Comparison of ENCODE assay signal across 8 cellular contexts in the genomic region with DNA sequence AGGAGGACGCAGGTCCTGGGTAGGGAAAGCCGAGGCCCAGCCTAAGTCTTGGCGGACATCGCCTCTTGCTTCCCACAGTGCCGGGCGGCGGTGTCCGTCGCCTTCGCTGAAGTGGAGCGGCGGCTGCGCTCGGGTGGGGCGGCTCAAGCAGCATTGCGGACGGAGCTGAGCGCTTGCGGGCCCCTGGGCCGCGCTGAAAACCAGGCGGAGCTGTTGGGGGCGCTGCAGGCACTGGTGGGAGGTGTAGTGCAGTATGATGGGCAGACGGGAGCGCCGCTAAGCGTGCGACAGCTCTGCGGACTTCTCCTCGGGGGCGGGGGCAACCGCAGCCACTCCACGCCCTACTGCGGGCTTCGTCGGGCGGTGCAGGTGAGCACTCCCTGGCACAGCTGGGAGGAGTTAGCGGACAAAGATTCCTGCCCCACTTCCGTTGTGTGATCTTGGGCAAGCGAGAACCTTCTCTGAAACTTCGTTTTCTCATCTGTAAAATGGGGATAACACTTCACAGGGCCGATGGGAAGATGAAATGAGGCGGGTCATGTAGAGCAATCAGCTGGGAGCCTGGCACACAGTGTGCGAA. TPM values are rescaled to one million over a fixed set of nuclear protein-coding genes. Genes with fewer than 3 reads are reported as not detected.
DNase-seq lines count a peak whose midpoint lies in the region; ATAC-seq and TF ChIP-seq lines count a peak whose summit lies in the region.

No MANE protein-coding gene starts in this region.

- peaks cover 0 to 98% (median 71%) of the 10 kb centered on the region in 45 donors for H3K27me3 ChIP-seq in dorsolateral prefrontal cortex

- peak overlapping the region in 26 of 59 donors; percentile 12 to 76 (median 53) for H3K27ac ChIP-seq in dorsolateral prefrontal cortex
- no peak overlapping the region for H3K27ac ChIP-seq in mesodermal cell (ENCODE audit: low read depth, low read length, severe bottlenecking)

- H3K27me3 Mint-ChIP-seq in activated CD4-positive, alpha-beta T cell treated with anti-CD3 and anti-CD28 coated beads, Interleukin-2, amount 10 ng/mL, durations not matched to agents 7 days and 5 days: peaks cover 62% of the 10 kb centered on the region

- POLR2A ChIA-PET in activated CD4-positive, alpha-beta T cell treated with anti-CD3 and anti-CD28 coated beads, Interleukin-2, amount 10 ng/mL, durations not matched to agents 7 days and 5 days (lab: Charles Lee): interaction anchor here (0.6 kb wide), 2 partner anchors 51 to 120 kb away, joined by 3 to 10 read pairs; no protein-coding TSS in a partner anchor

- peak overlapping the region; percentile 79 for H3K4me3 Mint-ChIP-seq in activated CD4-positive, alpha-beta T cell treated with anti-CD3 and anti-CD28 coated beads, Interleukin-2, amount 10 ng/mL, durations not matched to agents 7 days and 5 days

- TF ChIP-seq CTCF in dorsolateral prefrontal cortex (IDR thresholded peaks at IDR 0.05 in 54 of 56, conservative IDR thresholded peaks at IDR 0.05 in 2 of 56; ENCODE audit: low read depth in 1 of 56, partially characterized antibody in 56 of 56): peak in 28 of 56 donors; percentile 4 to 43 (median 24)

- ATAC-seq in GM18508 (IDR thresholded peaks at IDR 0.05; ENCODE audit: insufficient read depth, unreplicated experiment) (peak; percentile 51), HG02973 (IDR thresholded peaks at IDR 0.05; ENCODE audit: unreplicated experiment) (peak; percentile 78)

- H3K4me3 ChIP-seq in dorsolateral prefrontal cortex: peak overlapping the region; percentile 24 to 70 (median 52)
- peak overlapping the region; percentile 65 for H3K4me3 ChIP-seq in mesodermal cell (ENCODE audit: extremely low read depth, insufficient read depth, low read length, poor library complexity, severe bottlenecking)

- H3K27ac Mint-ChIP-seq in activated CD4-positive, alpha-beta T cell treated with anti-CD3 and anti-CD28 coated beads, Interleukin-2, amount 10 ng/mL, durations not matched to agents 7 days and 5 days: no peak overlapping the region

- 4 to 7% methylated on average over 28 to 37 of the region's 44 CpGs for WGBS in mesodermal cell (ENCODE audit: insufficient coverage in 2 of 2), 2 experiments

- no peaks in the 10 kb centered on the region for H3K36me3 Mint-ChIP-seq in activated CD4-positive, alpha-beta T cell treated with anti-CD3 and anti-CD28 coated beads, Interleukin-2, amount 10 ng/mL, durations not matched to agents 7 days and 5 days (ENCODE audit: low read depth)

- intact Hi-C loops in dorsolateral prefrontal cortex (cut with DNase I): no loop called here

- H3K4me1 Mint-ChIP-seq in activated CD4-positive, alpha-beta T cell treated with anti-CD3 and anti-CD28 coated beads, Interleukin-2, amount 10 ng/mL, durations not matched to agents 7 days and 5 days: peaks cover 17% of the 10 kb centered on the region

- no peaks in the 10 kb centered on the region for H3K9me3 ChIP-seq in mesodermal cell (ENCODE audit: control insufficient read depth, low read length)

- H3K36me3 ChIP-seq in mesodermal cell (ENCODE audit: control insufficient read depth, insufficient read depth, low read length): no peaks in the 10 kb centered on the region

- H3K4me1 ChIP-seq in mesodermal cell (ENCODE audit: control insufficient read depth, insufficient read depth, low read length, poor library complexity, severe bottlenecking): no peaks in the 10 kb centered on the region

- DNase-seq in 8988T (peak; percentile 85), NCI-H2171 (lab: John Stamatoyannopoulos, UW) (peak; percentile 69), dorsolateral prefrontal cortex (peak in 8 of 10 donors; percentile 47 to 78 (median 66))
- DNase-seq in activated CD4-positive, alpha-beta T cell treated with anti-CD3 and anti-CD28 coated beads, Interleukin-2, amount 10 ng/mL, durations not matched to agents 7 days and 5 days: peak; percentile 64
- peak; percentile 62 for DNase-seq in stimulated activated CD8-positive, alpha-beta memory T cell treated with anti-CD3 and anti-CD28 coated beads, Interleukin-4, amount 100 ng/mL, for 24 hours (ENCODE audit: low read depth)

- no peaks in the 10 kb centered on the region for H3K9me3 Mint-ChIP-seq in activated CD4-positive, alpha-beta T cell treated with anti-CD3 and anti-CD28 coated beads, Interleukin-2, amount 10 ng/mL, durations not matched to agents 7 days and 5 days

- CTCF ChIA-PET in activated CD4-positive, alpha-beta T cell treated with anti-CD3 and anti-CD28 coated beads, Interleukin-2, amount 10 ng/mL, durations not matched to agents 7 days and 5 days (lab: Charles Lee): interaction anchor here (0.5 to 2.1 kb wide), 9 partner anchors 13 to 501 kb away, joined by 3 to 5 read pairs (median 3); a partner anchor contains a TSS

RNA-seq across cellular contexts. Expression of a gene that starts 4.3 kb away (rescaled TPM):
- 1 to 10 TPM; 1.1 to 1.5 TPM for total RNA-seq in activated CD4-positive, alpha-beta T cell treated with anti-CD3 and anti-CD28 coated beads, Interleukin-2, amount 10 ng/mL, durations not matched to agents 7 days and 5 days
- 1 to 10 TPM; 2.0 to 8.9 (median 4.7) TPM for total RNA-seq in dorsolateral prefrontal cortex
- polyA plus RNA-seq in mesodermal cell (2013, experiment 1 of 2): 1.4 TPM
- polyA plus RNA-seq in mesodermal cell (2013, experiment 2 of 2): 1.5 TPM
